ENCODE assay signal across 1 cellular context in genomic region chr3:44685128-44685800, GRCh38.
TF ChIP-seq lines count a peak whose summit lies in the region.

No MANE protein-coding gene starts in this region.

TF ChIP-seq in IMR-90, 13 proteins besides CTCF, POLR2A, EP300 and RAD21 (continued from another document):
- TF ChIP-seq ELK1 (IDR thresholded peaks at IDR 0.05; ENCODE audit: borderline replicate concordance, low read depth, low read length) (no peak), MAFK (IDR thresholded peaks at IDR 0.05; ENCODE audit: low read depth, low read length) (no peak), MAZ (IDR thresholded peaks at IDR 0.05; ENCODE audit: borderline replicate concordance, low read depth, low read length) (no peak), NFE2L2 (IDR thresholded peaks at IDR 0.05; ENCODE audit: low read depth, low read length) (no peak), FOS (IDR thresholded peaks at IDR 0.05; ENCODE audit: low read depth, low read length) (no peak), CEBPB (IDR thresholded peaks at IDR 0.05; ENCODE audit: low read depth, low read length) (no peak), MXI1 (IDR thresholded peaks at IDR 0.05; ENCODE audit: borderline replicate concordance, low read depth, low read length) (no peak), USF2 (IDR thresholded peaks at IDR 0.05; ENCODE audit: low read depth, low read length) (no peak)
